8 cellular contexts compared by ENCODE assay signal in genomic region chr20:62861732-62862336, GRCh38. TPM values are rescaled to one million over a fixed set of nuclear protein-coding genes. Genes with fewer than 3 reads are reported as not detected.
DNase-seq lines count a peak whose midpoint lies in the region; ATAC-seq and TF ChIP-seq lines count a peak whose summit lies in the region.

Gene TCFL5, minus strand, starts transcription at chr20:62861822. Its CDS starts 152 bp downstream, at chr20:62861670.

- H3K27ac ChIP-seq in SK-N-SH (ENCODE audit: low read depth in 2 of 2, low read length in 1 of 2) (no peak within 1 kb of the TSS), ovary (peak within 1 kb of the TSS in 1 of 2 donors; percentile 45), thoracic aorta (no peak within 1 kb of the TSS)

- H3F3A ChIP-seq in SK-N-SH (replicated peaks; ENCODE audit: insufficient read depth) = peaks cover 3% of the 10 kb centered on the region

- H3K4me2 ChIP-seq in SK-N-SH = peak within 1 kb of the TSS; percentile 94

- H4K20me1 ChIP-seq in SK-N-SH (ENCODE audit: insufficient read depth) = peaks cover 21% of the 10 kb centered on the region

- H2AFZ ChIP-seq in SK-N-SH (ENCODE audit: low read depth) = peak within 1 kb of the TSS; percentile 76; the same call in 1 of the 2 replicates

- H3K27ac Mint-ChIP-seq in glutamatergic neuron (ENCODE audit: unreplicated experiment) = peak within 1 kb of the TSS; percentile 78

- H3K4me3 ChIP-seq in LNCaP clone FGC (ENCODE audit: low read depth, low read length) = peak within 1 kb of the TSS; percentile 53
- H3K4me3 ChIP-seq in SK-N-SH (ENCODE audit: low read depth in 2 of 2, low read length in 1 of 2) = peak within 1 kb of the TSS; percentile 63 to 68
- peak within 1 kb of the TSS; percentile 43 for H3K4me3 ChIP-seq in ovary
- H3K4me3 ChIP-seq in thoracic aorta = peak within 1 kb of the TSS; percentile 62

- H3K9me3 Mint-ChIP-seq in glutamatergic neuron (ENCODE audit: unreplicated experiment) = peaks cover 14% of the 10 kb centered on the region

- H3K27me3 ChIP-seq in SK-N-SH (ENCODE audit: insufficient read depth) (no peaks in the 10 kb centered on the region), ovary (no peaks in the 10 kb centered on the region), thoracic aorta (replicated peaks; ENCODE audit: insufficient read depth) (no peaks in the 10 kb centered on the region)

- CTCF ChIA-PET in SK-N-SH (lab: Yijun Ruan, JAX) = interaction anchor here (0.6 to 4.9 kb wide), 5 partner anchors 13 to 71 kb away, joined by 4 to 24 read pairs (median 4); no protein-coding TSS in a partner anchor

- H3K36me3 ChIP-seq in SK-N-SH (replicated peaks in 1 of 2; ENCODE audit: control insufficient read depth in 1 of 2, insufficient read depth in 2 of 2, low read length in 1 of 2) (peaks cover 0 to 12% of the 10 kb centered on the region in 2 experiments), ovary (no peaks in the 10 kb centered on the region), thoracic aorta (no peaks in the 10 kb centered on the region)

- TF ChIP-seq CTCF in LNCaP clone FGC (IDR thresholded peaks at IDR 0.05; ENCODE audit: control insufficient read depth, extremely low read depth, insufficient read depth) = no peak
- TF ChIP-seq CTCF in SK-N-SH (IDR thresholded peaks at IDR 0.05) = no peak
- no peak for TF ChIP-seq CTCF in glutamatergic neuron (IDR thresholded peaks at IDR 0.05; ENCODE audit: partially characterized antibody, unreplicated experiment)
- TF ChIP-seq CTCF in ovary (IDR thresholded peaks at IDR 0.05) = no peak
- no peak for TF ChIP-seq CTCF in thoracic aorta (IDR thresholded peaks at IDR 0.05)

- H3K27me3 Mint-ChIP-seq in glutamatergic neuron (ENCODE audit: unreplicated experiment) = peaks cover 7% of the 10 kb centered on the region

- WGBS in SK-N-SH (ENCODE audit: low lambda C conversion rate) = 54% methylated on average over 13 of the region's 69 CpGs
- 5 to 39% (median 17%) methylated on average over 16 to 68 of the region's 69 CpGs for WGBS in ovary, 3 donors

- no peak for TF ChIP-seq EP300 in SK-N-SH (IDR thresholded peaks at IDR 0.05; ENCODE audit: borderline replicate concordance in 1 of 2, low read depth in 1 of 2, low read length in 1 of 2)
- TF ChIP-seq EP300 in ovary (IDR thresholded peaks at IDR 0.05) = no peak

- peak within 1 kb of the TSS; percentile 87 for H3K4me3 Mint-ChIP-seq in glutamatergic neuron (ENCODE audit: unreplicated experiment)

- peak; percentile 56 for DNase-seq in DMS153 treated with DMSO at 0.1 percent for 48 hours (lab: John Stamatoyannopoulos, UW; ENCODE audit: unreplicated experiment)
- peak; percentile 61 for DNase-seq in LNCaP clone FGC (ENCODE audit: low read depth)
- peak; percentile 99 for DNase-seq in SK-N-SH
- peak; percentile 82 for DNase-seq in activated naive CD4-positive, alpha-beta T cell treated with anti-CD3 and anti-CD28 coated beads, Interleukin-2, amount 50 U/mL, for 16 hours
- peak; percentile 94 for DNase-seq in glutamatergic neuron
- peak; percentile 89 to 97 (median 94) for DNase-seq in ovary
- peak; percentile 36 for DNase-seq in thoracic aorta (ENCODE audit: low spot score)

- H3K4me1 ChIP-seq in SK-N-SH (ENCODE audit: control insufficient read depth in 1 of 2, insufficient read depth in 2 of 2, low read depth in 1 of 2, low read length in 1 of 2) (peaks cover 10 to 16% of the 10 kb centered on the region in 2 experiments; a peak in 3 of 4 replicates), ovary (ENCODE audit: insufficient read depth) (peaks cover 7% of the 10 kb centered on the region), thoracic aorta (ENCODE audit: control insufficient read depth in 1 of 2, low read depth in 2 of 2) (peaks cover 0 to 10% of the 10 kb centered on the region in 2 donors)

- H3K9me3 ChIP-seq in SK-N-SH (no peaks in the 10 kb centered on the region), ovary (no peaks in the 10 kb centered on the region), thoracic aorta (no peaks in the 10 kb centered on the region)

- intact Hi-C loops in ovary (cut with DNase I) = no loop called here

- peaks cover 11% of the 10 kb centered on the region for H3K36me3 Mint-ChIP-seq in glutamatergic neuron (ENCODE audit: unreplicated experiment)

- ATAC-seq in GM21825 (IDR thresholded peaks at IDR 0.05; ENCODE audit: unreplicated experiment) (peak; percentile 63), thoracic aorta (ENCODE audit: insufficient number of reproducible peaks, low FRiP score, low read depth) (peak; percentile 77)

- TF ChIP-seq POLR2A in ovary (IDR thresholded peaks at IDR 0.05) = no peak

- peak within 1 kb of the TSS; percentile 59; the same call in 1 of the 2 replicates for H3K9ac ChIP-seq in SK-N-SH

- TF ChIP-seq RAD21 in SK-N-SH (IDR thresholded peaks at IDR 0.05; ENCODE audit: low read length) = no peak

- POLR2A ChIA-PET in SK-N-SH (lab: Yijun Ruan, JAX) = interaction anchor here (1.0 kb wide), 1 partner anchor 14 kb away, joined by 5 read pairs; no protein-coding TSS in a partner anchor

- H3K79me2 ChIP-seq in SK-N-SH (ENCODE audit: insufficient read depth) = peaks cover 36% of the 10 kb centered on the region

- no peaks in the 10 kb centered on the region for H3K9me2 ChIP-seq in SK-N-SH

- H3K4me1 Mint-ChIP-seq in glutamatergic neuron (ENCODE audit: low read depth, unreplicated experiment) = peaks cover 17% of the 10 kb centered on the region

TF ChIP-seq in SK-N-SH, 30 proteins besides CTCF, POLR2A, EP300 and RAD21:
- TF ChIP-seq TEAD4 (IDR thresholded peaks at IDR 0.05; ENCODE audit: borderline replicate concordance, insufficient read depth) (no peak), EZH2phosphoT487 (IDR thresholded peaks at IDR 0.05; ENCODE audit: borderline replicate concordance, low read depth) (no peak), MAX (IDR thresholded peaks at IDR 0.05; ENCODE audit: low read depth) (peak; percentile 95), SMC3 (IDR thresholded peaks at IDR 0.05; ENCODE audit: low read depth, low read length) (no peak), POLR2AphosphoS5 (IDR thresholded peaks at IDR 0.05; ENCODE audit: low read depth, low read length) (no peak), GATA2 (CRISPR knock-in tag; IDR thresholded peaks at IDR 0.05) (no peak), RFX5 (IDR thresholded peaks at IDR 0.05; ENCODE audit: low read length) (no peak), RCOR1 (IDR thresholded peaks at IDR 0.05; ENCODE audit: low read length) (no peak), MXI1 (IDR thresholded peaks at IDR 0.05; ENCODE audit: low read depth, low read length) (peak; percentile 77), FOXJ3 (CRISPR knock-in tag; IDR thresholded peaks at IDR 0.05) (no peak), NRF1 (IDR thresholded peaks at IDR 0.05; ENCODE audit: low read depth, low read length) (peak; percentile 54), TCF12 (IDR thresholded peaks at IDR 0.05) (no peak), SIN3A (IDR thresholded peaks at IDR 0.05; ENCODE audit: borderline replicate concordance, low read depth, low read length) (no peak), JUND (IDR thresholded peaks at IDR 0.05) (no peak), RXRA (IDR thresholded peaks at IDR 0.05; ENCODE audit: borderline replicate concordance, low read depth) (no peak)
- TF ChIP-seq, protein P1, sequence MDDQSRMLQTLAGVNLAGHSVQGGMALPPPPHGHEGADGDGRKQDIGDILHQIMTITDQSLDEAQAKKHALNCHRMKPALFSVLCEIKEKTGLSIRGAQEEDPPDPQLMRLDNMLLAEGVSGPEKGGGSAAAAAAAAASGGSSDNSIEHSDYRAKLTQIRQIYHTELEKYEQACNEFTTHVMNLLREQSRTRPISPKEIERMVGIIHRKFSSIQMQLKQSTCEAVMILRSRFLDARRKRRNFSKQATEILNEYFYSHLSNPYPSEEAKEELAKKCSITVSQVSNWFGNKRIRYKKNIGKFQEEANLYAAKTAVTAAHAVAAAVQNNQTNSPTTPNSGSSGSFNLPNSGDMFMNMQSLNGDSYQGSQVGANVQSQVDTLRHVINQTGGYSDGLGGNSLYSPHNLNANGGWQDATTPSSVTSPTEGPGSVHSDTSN (IDR thresholded peaks at IDR 0.05) = no peak
- TF ChIP-seq, protein P2, sequence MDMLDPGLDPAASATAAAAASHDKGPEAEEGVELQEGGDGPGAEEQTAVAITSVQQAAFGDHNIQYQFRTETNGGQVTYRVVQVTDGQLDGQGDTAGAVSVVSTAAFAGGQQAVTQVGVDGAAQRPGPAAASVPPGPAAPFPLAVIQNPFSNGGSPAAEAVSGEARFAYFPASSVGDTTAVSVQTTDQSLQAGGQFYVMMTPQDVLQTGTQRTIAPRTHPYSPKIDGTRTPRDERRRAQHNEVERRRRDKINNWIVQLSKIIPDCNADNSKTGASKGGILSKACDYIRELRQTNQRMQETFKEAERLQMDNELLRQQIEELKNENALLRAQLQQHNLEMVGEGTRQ (IDR thresholded peaks at IDR 0.05; ENCODE audit: borderline replicate concordance, low read depth, low read length) = no peak

RNA-seq across cellular contexts. Expression of gene TCFL5, which starts in this region (rescaled TPM):
- polyA plus RNA-seq in SK-N-SH (2012; rRNA removed) = 10.1 and 11.2 TPM in 2 replicates
- polyA plus RNA-seq in SK-N-SH (2012; cell fraction: cytosol; rRNA removed) = 14.5 and 14.6 TPM in 2 replicates
- polyA plus RNA-seq in SK-N-SH (2012; cell fraction: nucleus; rRNA removed) = 8.8 and 12.4 TPM in 2 replicates
- 12.6 TPM for total RNA-seq in glutamatergic neuron (ENCODE audit: unreplicated experiment)
- 10 to 100 TPM in 5 of 7 donors, 1 to 10 TPM in 2; 8.5 to 17.9 (median 15.0) TPM for total RNA-seq in ovary
- polyA plus RNA-seq in ovary = 10 to 100 TPM in 1 of 2 donors, 1 to 10 TPM in 1; 8.1 to 10.5 TPM
- total RNA-seq in thoracic aorta = 1 to 10 TPM; 3.8 to 6.2 TPM

Comparison
In these comparisons a context has a peak if more than half of its experiments do, and no peak if none do; other contexts are left out.
1. DNase-seq: peak in every context shown above with its lines; median percentile 99 in SK-N-SH; 94 in glutamatergic neuron; 94 in ovary; 82 in activated naive CD4-positive, alpha-beta T cell treated with anti-CD3 and anti-CD28 coated beads, Interleukin-2, amount 50 U/mL, for 16 hours; 61 in LNCaP clone FGC; 56 in DMS153 treated with DMSO at 0.1 percent for 48 hours; 36 in thoracic aorta.